4 cellular contexts compared by ENCODE assay signal in the genomic region with DNA sequence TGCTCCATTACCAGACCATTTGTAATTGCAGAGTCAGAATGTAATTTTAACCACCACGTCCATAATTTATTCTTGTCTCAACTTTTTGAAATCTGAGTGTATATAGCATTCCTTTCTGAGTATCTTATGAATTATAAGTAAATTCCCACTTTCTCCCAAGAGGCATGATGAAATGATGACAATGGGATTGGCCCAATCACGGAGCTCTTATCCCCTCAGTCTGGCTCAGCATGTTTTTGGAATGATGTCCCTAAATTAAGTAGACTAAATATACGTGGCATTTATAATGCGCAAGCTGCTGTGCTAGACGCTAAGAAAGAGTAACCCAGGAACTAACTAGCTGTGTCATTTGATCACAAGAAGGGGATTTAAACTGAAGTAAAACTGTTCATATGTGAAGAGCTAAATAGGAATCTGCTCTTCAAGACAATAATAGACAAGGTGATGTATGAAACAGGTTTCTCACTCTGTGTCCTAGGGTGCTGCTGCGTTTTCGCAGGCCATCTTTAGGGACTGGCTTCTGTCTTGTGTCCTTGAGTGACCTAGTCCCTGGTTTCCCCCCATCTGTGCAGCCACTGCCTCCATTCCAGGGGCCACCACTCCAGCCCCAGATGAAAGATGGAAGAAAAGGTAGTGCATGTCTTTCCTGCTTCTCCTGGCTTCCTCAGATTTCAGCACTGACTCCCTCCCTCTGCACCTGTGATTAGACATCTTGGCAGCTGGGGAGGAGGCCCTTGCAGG. TPM values are rescaled to one million over a fixed set of nuclear protein-coding genes. Genes with fewer than 3 reads are reported as not detected.
"Had no signal": no experiment of that assay in that cellular context is flagged by ENCODE, and none has a peak within 500 bp of the region (broad histone marks: within the 10 kb centered on the region; RNA-seq: fewer than 3 reads in every experiment).

No MANE protein-coding gene starts in this region.

RNA-seq across cellular contexts. Expression of gene FBXW10, which starts 4.0 kb away (rescaled TPM):
- total RNA-seq: K562, OCI-LY7, Right ventricle myocardium inferior had no signal
- polyA plus RNA-seq: IgD-negative memory B cell, K562 had no signal
